In genomic region chr3:52851348-52851747, GRCh38 we compare ENCODE assay signal across 7 cellular contexts. TPM values are rescaled to one million over a fixed set of nuclear protein-coding genes. Genes with fewer than 3 reads are reported as not detected.
DNase-seq lines count a peak whose midpoint lies in the region; ATAC-seq, FAIRE-seq and TF ChIP-seq lines count a peak whose summit lies in the region.

No MANE protein-coding gene starts in this region.

- POLR2A ChIA-PET in Panc1 (lab: Charles Lee) = no interaction called here

- H2AFZ ChIP-seq in DND-41 (ENCODE audit: low read depth, low read length) = no peak overlapping the region

- intact Hi-C loops in Panc1 (cut with micrococcal nuclease; ENCODE audit: unreplicated experiment) (loop anchor here (2.0 kb wide), 1 partner anchor 221 kb away; no protein-coding TSS in a partner anchor), left lung (cut with DNase I) (no loop called here), uterus (cut with DNase I; ENCODE audit: low total_unique reads) (no loop called here)

- peaks cover 4% of the 10 kb centered on the region; the same call in 1 of the 2 replicates for H4K20me1 ChIP-seq in DND-41 (ENCODE audit: insufficient read depth, low read length)

- CTCF ChIA-PET in Panc1 (lab: Charles Lee) = interaction anchor here (0.6 to 0.7 kb wide), 2 partner anchors 66 to 130 kb away, joined by 4 read pairs; no protein-coding TSS in a partner anchor

- peak; percentile 72 for TF ChIP-seq CTCF in DND-41 (IDR thresholded peaks at IDR 0.05; ENCODE audit: borderline replicate concordance, extremely low read depth, low read length, poor library complexity, severe bottlenecking)
- peak; percentile 72 for TF ChIP-seq CTCF in Panc1 (IDR thresholded peaks at IDR 0.05)
- TF ChIP-seq CTCF in bronchial epithelial cell (IDR thresholded peaks at IDR 0.05; ENCODE audit: insufficient read depth, low read length, severe bottlenecking) = peak; percentile 68
- peak; percentile 34 for TF ChIP-seq CTCF in left lung (IDR thresholded peaks at IDR 0.05)
- peak in 3 of 4 experiments; percentile 30 to 56 (median 38) for TF ChIP-seq CTCF in uterus (IDR thresholded peaks at IDR 0.05)

- H3K9ac ChIP-seq in DND-41 (ENCODE audit: low read depth, low read length) = no peak overlapping the region

- FAIRE-seq in bronchial epithelial cell (lab: Jason Lieb, UNC) = peak; percentile 96

- peaks cover 34% of the 10 kb centered on the region for H3K36me3 ChIP-seq in DND-41 (ENCODE audit: insufficient read depth, low read length)
- H3K36me3 ChIP-seq in Panc1 (ENCODE audit: control insufficient read depth, insufficient read depth, low read length) = no peaks in the 10 kb centered on the region
- H3K36me3 ChIP-seq in bronchial epithelial cell (ENCODE audit: control insufficient read depth, insufficient read depth, low read length) = peaks cover 1% of the 10 kb centered on the region
- peaks cover 0 to 68% of the 10 kb centered on the region in 2 donors for H3K36me3 ChIP-seq in left lung
- no peaks in the 10 kb centered on the region for H3K36me3 ChIP-seq in uterus

- DNase-seq in DND-41 (peak; percentile 33), HPDE6-E6E7 (ENCODE audit: extremely low spot score) (peak; percentile 16), Panc1 (ENCODE audit: low read depth, low spot score) (peak; percentile 28), bronchial epithelial cell (ENCODE audit: low read depth) (peak; percentile 46), left lung (no peak), uterus (no peak)

- H3K79me2 ChIP-seq in DND-41 (ENCODE audit: insufficient read depth, low read length) = no peaks in the 10 kb centered on the region

- BruUV-seq in Panc1 (replicated peaks; lab: Mats Ljungman, UMichigan) = no TSS peak

- TF ChIP-seq POLR2A in uterus (IDR thresholded peaks at IDR 0.05) = no peak

- in situ Hi-C loops in Panc1 (cut with HindIII; ENCODE audit: low pct_unique_long_range_greater_than_20kb, low sequenced_read_pairs) = no loop called here

- H3K4me1 ChIP-seq in DND-41 (ENCODE audit: insufficient read depth, low read length) (no peaks in the 10 kb centered on the region), Panc1 (ENCODE audit: control insufficient read depth, insufficient read depth, low read length) (no peaks in the 10 kb centered on the region), left lung (peaks cover 0 to 4% of the 10 kb centered on the region in 2 donors), uterus (peaks cover 0 to 2% of the 10 kb centered on the region in 2 donors)

- no peaks in the 10 kb centered on the region for H3K27me3 ChIP-seq in DND-41 (ENCODE audit: insufficient read depth, low read length, poor library complexity)
- no peaks in the 10 kb centered on the region for H3K27me3 ChIP-seq in Panc1 (ENCODE audit: control insufficient read depth, insufficient read depth, low read length)
- no peaks in the 10 kb centered on the region for H3K27me3 ChIP-seq in bronchial epithelial cell (ENCODE audit: control insufficient read depth, insufficient read depth, low read length)
- no peaks in the 10 kb centered on the region for H3K27me3 ChIP-seq in left lung
- H3K27me3 ChIP-seq in uterus = no peaks in the 10 kb centered on the region

- no peak overlapping the region for H3K27ac ChIP-seq in DND-41 (ENCODE audit: low read length)
- no peak overlapping the region for H3K27ac ChIP-seq in Panc1 (ENCODE audit: low read length)
- H3K27ac ChIP-seq in left lung = no peak overlapping the region
- H3K27ac ChIP-seq in uterus = no peak overlapping the region

- H3K4me3 ChIP-seq in DND-41 (ENCODE audit: low read depth in 1 of 2, low read length in 2 of 2) (no peak overlapping the region), Panc1 (ENCODE audit: low read depth in 2 of 2, low read length in 2 of 2) (no peak overlapping the region), bronchial epithelial cell (ENCODE audit: low read depth, low read length) (no peak overlapping the region), left lung (no peak overlapping the region), uterus (no peak overlapping the region)

- H3K4me2 ChIP-seq in DND-41 (ENCODE audit: insufficient read depth, low read length) = no peak overlapping the region

- H3K9me3 ChIP-seq in DND-41 (ENCODE audit: insufficient read depth, low read length, severe bottlenecking) = no peaks in the 10 kb centered on the region
- H3K9me3 ChIP-seq in Panc1 (ENCODE audit: control insufficient read depth, insufficient read depth, low read depth, low read length) = no peaks in the 10 kb centered on the region
- H3K9me3 ChIP-seq in left lung = no peaks in the 10 kb centered on the region
- H3K9me3 ChIP-seq in uterus = no peaks in the 10 kb centered on the region

- ATAC-seq in DND-41 (ENCODE audit: insufficient read depth, low read depth) = peak; percentile 64
- ATAC-seq in Panc1 = peak; percentile 91
- ATAC-seq in left lung = peak; percentile 87
- ATAC-seq in GM21390 (IDR thresholded peaks at IDR 0.05; ENCODE audit: unreplicated experiment) = no peak

RNA-seq across cellular contexts. Expression of gene MUSTN1, which starts 16.5 kb away (rescaled TPM):
- total RNA-seq in Panc1 (2021; ENCODE audit: unreplicated experiment) (0.49 TPM), bronchial epithelial cell (not detected in 2 replicates), left lung (1 to 10 TPM; 1.2 to 7.5 TPM), uterus (10 to 100 TPM in 1 of 4 donors, 1 to 10 TPM in 2, not detected in 1; 1.8 to 35.2 (median 8.7) TPM)
- polyA plus RNA-seq in Panc1 (2012; ENCODE audit: insufficient read length) = not detected

RNA-seq across cellular contexts. Expression of gene ITIH4, which starts 20.9 kb away (rescaled TPM):
- total RNA-seq in Panc1 (2021; ENCODE audit: unreplicated experiment) = 1.5 TPM
- 0.56 TPM for polyA plus RNA-seq in Panc1 (2012; ENCODE audit: insufficient read length)
- total RNA-seq in bronchial epithelial cell = 0.26 and 1.8 TPM in 2 replicates
- 10 to 100 TPM; 10.1 to 10.2 TPM for total RNA-seq in left lung
- 1 to 10 TPM in 3 of 4 donors, under 1 TPM in 1; 0.26 to 8.7 (median 6.9) TPM for total RNA-seq in uterus

RNA-seq across cellular contexts. Expression of gene STIMATE, which starts 46.0 kb away (rescaled TPM):
- 15.7 TPM for total RNA-seq in Panc1 (2021; ENCODE audit: unreplicated experiment)
- polyA plus RNA-seq in Panc1 (2012; ENCODE audit: insufficient read length) = 13.1 TPM
- total RNA-seq in bronchial epithelial cell = 7.9 and 11.0 TPM in 2 replicates
- total RNA-seq in left lung = 10 to 100 TPM; 21.0 to 28.3 TPM
- 10 to 100 TPM in 3 of 4 donors, 1 to 10 TPM in 1; 6.7 to 24.1 (median 21.5) TPM for total RNA-seq in uterus

RNA-seq across cellular contexts. Expression of gene ITIH3, which starts 56.8 kb away (rescaled TPM):
- total RNA-seq in Panc1 (2021; ENCODE audit: unreplicated experiment) (0.67 TPM), bronchial epithelial cell (not detected in 2 replicates), left lung (1 to 10 TPM; 1.5 to 3.6 TPM), uterus (10 to 100 TPM in 1 of 4 donors, 1 to 10 TPM in 2, under 1 TPM in 1; 0.48 to 11.8 (median 5.6) TPM)
- polyA plus RNA-seq in Panc1 (2012; ENCODE audit: insufficient read length) = 0.23 TPM

Comparison
In these comparisons a context has a peak if more than half of its experiments do, and no peak if none do; other contexts are left out.
1. DNase-seq: peak in DND-41 (single experiment), HPDE6-E6E7 (single experiment), Panc1 (single experiment) and bronchial epithelial cell (single experiment); none in left lung (0 of 2) and uterus (0 of 2).
2. Peak in every context shown above with its lines, with median percentiles within 50 percentile points of each other: CTCF ChIP-seq.